In genomic region chr7:77538908-77539212, GRCh38 we compare ENCODE assay signal across 8 cellular contexts.
DNase-seq lines count a peak whose midpoint lies in the region; ATAC-seq and TF ChIP-seq lines count a peak whose summit lies in the region.

No MANE protein-coding gene starts in this region.

- DNase-seq in EL: peak; percentile 16
- no peak for DNase-seq in fibroblast of mammary gland (ENCODE audit: low read depth)
- no peak for DNase-seq in putamen (ENCODE audit: low spot score)
- no peak for DNase-seq in activated naive CD4-positive, alpha-beta T cell treated with Interleukin-2 at 50 U/mL for 16 hours

- peak overlapping the region; percentile 55 for H3K27ac ChIP-seq in rectal smooth muscle tissue (ENCODE audit: low read depth, low read length)

- peak overlapping the region; percentile 99 for H3K4me3 ChIP-seq in fibroblast of mammary gland (ENCODE audit: control insufficient read depth, low read depth, low read length)
- H3K4me3 ChIP-seq in rectal smooth muscle tissue (ENCODE audit: low read length): peak overlapping the region; percentile 90

- no peaks in the 10 kb centered on the region for H3K4me1 ChIP-seq in rectal smooth muscle tissue (ENCODE audit: control insufficient read depth, insufficient read depth, low read length)

- ATAC-seq in SK-N-SH treated with all-trans-retinoic acid at 6 μM for 48 hours (no peak), HG03378 (IDR thresholded peaks at IDR 0.05; ENCODE audit: unreplicated experiment) (no peak), GM19324 (IDR thresholded peaks at IDR 0.05; ENCODE audit: low FRiP score, unreplicated experiment) (no peak)

- no peaks in the 10 kb centered on the region for H3K27me3 ChIP-seq in rectal smooth muscle tissue (ENCODE audit: control insufficient read depth, insufficient read depth, low read length)

- no peak for TF ChIP-seq CTCF in fibroblast of mammary gland (conservative IDR thresholded peaks at IDR 0.05; ENCODE audit: control insufficient read depth, insufficient read depth, low read depth, low read length)

- H3K36me3 ChIP-seq in rectal smooth muscle tissue (ENCODE audit: control insufficient read depth, insufficient read depth, low read length): no peaks in the 10 kb centered on the region

- no peak overlapping the region for H3K9ac ChIP-seq in rectal smooth muscle tissue (ENCODE audit: low read length)

TF ChIP-seq in SK-N-SH treated with all-trans-retinoic acid at 6 μM for 48 hours, 23 proteins besides CTCF, POLR2A, EP300 and RAD21:
- TF ChIP-seq ZFP3 (CRISPR knock-in tag; IDR thresholded peaks at IDR 0.05): no peak
- TF ChIP-seq ISL1 (CRISPR knock-in tag; IDR thresholded peaks at IDR 0.05): peak; percentile 28; the same call in 1 of the 2 replicates
